In the genomic region with DNA sequence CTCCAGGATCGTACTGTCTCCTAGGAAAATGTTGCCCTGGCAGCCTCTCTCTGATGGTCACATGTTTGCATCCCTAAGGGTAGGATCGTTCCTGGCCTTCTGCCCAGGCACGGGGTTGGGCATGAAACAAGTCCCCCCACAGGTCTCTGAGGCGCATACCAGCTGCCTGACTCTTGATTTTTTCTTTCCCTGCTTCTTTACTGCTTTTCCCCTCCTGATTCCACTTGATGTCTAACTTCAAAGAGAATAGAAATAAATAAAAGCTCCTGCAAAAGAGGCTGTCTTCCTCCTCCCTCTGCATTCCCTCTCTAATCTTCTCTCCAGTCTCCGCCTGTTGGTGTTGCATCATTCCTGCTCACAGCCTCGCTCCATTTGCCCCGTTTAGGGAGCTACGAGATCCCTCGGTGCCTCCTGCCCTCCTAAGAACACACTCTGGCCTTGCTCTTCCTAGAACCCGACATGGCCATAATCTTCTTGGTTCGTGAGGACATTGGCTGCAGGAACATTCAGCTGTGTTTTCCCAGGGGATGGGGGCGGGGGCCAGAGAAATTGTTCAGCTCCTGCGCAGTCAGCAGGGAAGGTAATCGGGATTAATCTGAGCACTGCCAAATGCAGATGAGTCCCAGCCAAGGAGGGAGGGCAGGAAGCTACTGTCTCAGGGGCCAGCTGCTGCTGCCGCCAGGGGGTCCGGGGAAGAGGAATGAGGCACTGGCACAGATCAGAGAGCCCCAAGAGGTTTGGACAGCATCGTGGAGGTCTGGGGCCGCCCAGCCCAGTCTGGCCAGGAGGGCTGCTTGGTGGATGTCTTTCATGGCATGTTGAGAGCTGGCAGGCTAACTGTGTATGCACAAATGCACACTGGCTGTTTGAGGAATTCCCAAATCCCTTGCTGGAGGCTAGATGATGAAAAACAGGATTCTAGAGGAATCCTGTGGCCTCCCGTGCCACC, we compare ENCODE assay signal across 9 cellular contexts. TPM values are rescaled to one million over a fixed set of nuclear protein-coding genes. Genes with fewer than 3 reads are reported as not detected.
DNase-seq lines count a peak whose midpoint lies in the region; ATAC-seq and TF ChIP-seq lines count a peak whose summit lies in the region.
"Had no signal": no experiment of that assay in that cellular context is flagged by ENCODE, and none has a peak within 500 bp of the region (broad histone marks: within the 10 kb centered on the region; RNA-seq: fewer than 3 reads in every experiment).

No MANE protein-coding gene starts in this region.

- H4K91ac ChIP-seq in IMR-90 (ENCODE audit: insufficient read depth, low read depth, low read length) = peak overlapping the region; percentile 91

- H3K36me3 ChIP-seq in IMR-90 (ENCODE audit: control insufficient read depth, insufficient read depth, low read length) (no peaks in the 10 kb centered on the region), prostate gland (no peaks in the 10 kb centered on the region)
- H3K36me3 ChIP-seq: Peyer's patch had no signal

- peak overlapping the region; percentile 88 for H3K4ac ChIP-seq in IMR-90 (ENCODE audit: low read depth, low read length)

- 16% methylated on average over 7 of the region's 19 CpGs; no CpG with 5 or more reads in 1 of the 2 experiments for WGBS in IMR-90 (ENCODE audit: extremely low coverage in 2 of 2, insufficient read length in 1 of 2), 2 experiments
- 13% methylated on average over 19 of the region's 19 CpGs for WGBS in prostate gland

- peak overlapping the region; percentile 18; the same call in 1 of the 2 replicates for H4K5ac ChIP-seq in IMR-90 (ENCODE audit: low read depth, low read length)

- ATAC-seq in IMR-90 (ENCODE audit: low read depth) = peak; percentile 76
- ATAC-seq in WTC11 = peak; percentile 76
- peak; percentile 83 for ATAC-seq in left ventricle myocardium superior
- no peak for ATAC-seq in GM18909 (IDR thresholded peaks at IDR 0.05; ENCODE audit: poor library complexity, unreplicated experiment)

- peaks cover 18% of the 10 kb centered on the region for H3K27me3 Mint-ChIP-seq in WTC11 (ENCODE audit: low read depth)
- peaks cover 9 to 29% (median 15%) of the 10 kb centered on the region in 3 donors for H3K27me3 Mint-ChIP-seq in CD14-positive monocyte (ENCODE audit: low read depth in 3 of 3)

- H3K23ac ChIP-seq in IMR-90 (ENCODE audit: low read depth, low read length) = peak overlapping the region; percentile 81

- peaks cover 3% of the 10 kb centered on the region; the same call in 1 of the 2 replicates for H3K9me1 ChIP-seq in IMR-90 (ENCODE audit: insufficient read depth, low read length)

- TF ChIP-seq RAD21 in IMR-90 (IDR thresholded peaks at IDR 0.05; ENCODE audit: low read length) = no peak

- TF ChIP-seq POLR2A in IMR-90 (IDR thresholded peaks at IDR 0.05; ENCODE audit: low read depth, low read length) (no peak), prostate gland (IDR thresholded peaks at IDR 0.05) (no peak)

- in situ Hi-C loops in IMR-90 (cut with MboI; ENCODE audit: low sequenced_read_pairs) = no loop called here

- peak overlapping the region; percentile 47 for H3K4me3 Mint-ChIP-seq in WTC11
- H3K4me3 Mint-ChIP-seq in CD14-positive monocyte = peak overlapping the region in 1 of 2 donors; percentile 42

- peak overlapping the region; percentile 79; the same call in 1 of the 2 replicates for H3K14ac ChIP-seq in IMR-90 (replicated peaks; ENCODE audit: low read depth, low read length)

- peak overlapping the region; percentile 54 for H3K4me2 ChIP-seq in IMR-90 (ENCODE audit: low read depth, low read length)

- CTCF ChIA-PET in IMR-90 (lab: Yijun Ruan, JAX) = interaction anchor here (1.1 to 1.3 kb wide), 2 partner anchors 8 to 54 kb away, joined by 3 read pairs; no protein-coding TSS in a partner anchor
- CTCF ChIA-PET in WTC11 (lab: Charles Lee) = interaction anchor here (0.8 to 2.7 kb wide), 15 partner anchors 8 to 203 kb away, joined by 3 to 15 read pairs (median 3); no protein-coding TSS in a partner anchor

- no peaks in the 10 kb centered on the region for H3K36me3 Mint-ChIP-seq in WTC11
- H3K36me3 Mint-ChIP-seq in CD14-positive monocyte = no peaks in the 10 kb centered on the region

- H3K79me1 ChIP-seq in IMR-90 (ENCODE audit: low read depth in 1 of 2, low read length in 2 of 2) = no peaks in the 10 kb centered on the region

- dilution Hi-C loops in IMR-90 (cut with HindIII; ENCODE audit: low sequenced_read_pairs, unreplicated experiment) = no loop called here

- H3K9me3 ChIP-seq in IMR-90 (ENCODE audit: control insufficient read depth, insufficient read depth, low read length) (no peaks in the 10 kb centered on the region), prostate gland (no peaks in the 10 kb centered on the region)
- H3K9me3 ChIP-seq: Peyer's patch had no signal

- peak overlapping the region; percentile 32; the same call in 1 of the 2 replicates for H3K56ac ChIP-seq in IMR-90 (ENCODE audit: extremely low read depth, insufficient read depth, low read length)

- no peak for TF ChIP-seq CTCF in IMR-90 (conservative IDR thresholded peaks at IDR 0.05; ENCODE audit: low read depth, low read length)
- TF ChIP-seq CTCF in WTC11 (IDR thresholded peaks at IDR 0.05) = no peak
- no peak for TF ChIP-seq CTCF in prostate gland (IDR thresholded peaks at IDR 0.05)
- no peak for TF ChIP-seq CTCF in CD14-positive monocyte (IDR thresholded peaks at IDR 0.05)

- peak overlapping the region; percentile 3 for H2AK9ac ChIP-seq in IMR-90 (replicated peaks; ENCODE audit: low read depth, low read length, poor library complexity)

- peak overlapping the region; percentile 86 for H2BK20ac ChIP-seq in IMR-90 (ENCODE audit: low read depth, low read length)

- no peak overlapping the region for H3K4me3 ChIP-seq in IMR-90 (ENCODE audit: insufficient read depth, low read depth, low read length)
- no peak overlapping the region for H3K4me3 ChIP-seq in prostate gland
- H3K4me3 ChIP-seq: Peyer's patch had no signal

- DNase-seq in IMR-90 (peak; percentile 45), WTC11 (ENCODE audit: low spot score) (peak; percentile 59), left ventricle myocardium superior (peak; percentile 62), prostate gland (ENCODE audit: low spot score) (peak; percentile 71), NCI-H2196 (lab: John Stamatoyannopoulos, UW; ENCODE audit: unreplicated experiment) (no peak), CD14-positive monocyte (ENCODE audit: low spot score) (no peak)
- no peak for DNase-seq in activated T-cell treated with anti-CD3 and anti-CD28 coated beads, Interleukin-2, amount 50 U/mL, for 48 hours

- H3K4me1 ChIP-seq in IMR-90 (ENCODE audit: control insufficient read depth, insufficient read depth, low read length) = peaks cover 12% of the 10 kb centered on the region
- no peaks in the 10 kb centered on the region for H3K4me1 ChIP-seq in prostate gland (replicated peaks)

- H2AFZ ChIP-seq in IMR-90 (replicated peaks; ENCODE audit: low read length, poor library complexity) = peak overlapping the region; percentile 91

- H3K27ac Mint-ChIP-seq in WTC11 = 0 out of 2 replicates have a peak overlapping the region, but pooled peaks have one; percentile 19
- H3K27ac Mint-ChIP-seq in CD14-positive monocyte = peak overlapping the region in 1 of 7 donors; percentile 78

- H3K4me1 Mint-ChIP-seq in WTC11 (peaks cover 40% of the 10 kb centered on the region), CD14-positive monocyte (peaks cover 15% of the 10 kb centered on the region)

- H4K20me1 ChIP-seq in IMR-90 (ENCODE audit: insufficient read depth, low read length) = no peaks in the 10 kb centered on the region

- POLR2A ChIA-PET in IMR-90 (lab: Charles Lee; ENCODE audit: unreplicated experiment) = no interaction called here
- POLR2A ChIA-PET in WTC11 (lab: Charles Lee) = interaction anchor here (1.4 kb wide), 1 partner anchor 33 kb away, joined by 4 read pairs; no protein-coding TSS in a partner anchor

- peak overlapping the region; percentile 19; the same call in 1 of the 2 replicates for H3K9ac ChIP-seq in IMR-90 (ENCODE audit: low read depth, low read length)

- no TSS peak for BruUV-seq in IMR-90 (replicated peaks; lab: Mats Ljungman, UMichigan)

- H3K27ac ChIP-seq in IMR-90 (ENCODE audit: insufficient read depth, low read length) (peak overlapping the region; percentile 18), prostate gland (peak overlapping the region; percentile 34 to 51)
- H3K27ac ChIP-seq: Peyer's patch had no signal

- peak overlapping the region; percentile 87 for H2BK120ac ChIP-seq in IMR-90 (ENCODE audit: low read depth, low read length)

- H2BK15ac ChIP-seq in IMR-90 (ENCODE audit: low read depth, low read length) = peak overlapping the region; percentile 69; the same call in 2 of the 3 replicates

- H2AK5ac ChIP-seq in IMR-90 (ENCODE audit: low read depth, low read length) = no peak overlapping the region; the same call in 1 of the 2 replicates

- H3K27me3 ChIP-seq in IMR-90 (ENCODE audit: control insufficient read depth, insufficient read depth, low read length) (peaks cover 42% of the 10 kb centered on the region), prostate gland (replicated peaks; ENCODE audit: insufficient read depth) (no peaks in the 10 kb centered on the region)

- peak overlapping the region; percentile 25; the same call in 1 of the 2 replicates for H3K18ac ChIP-seq in IMR-90 (ENCODE audit: low read depth, low read length)

- no peak overlapping the region for H2BK5ac ChIP-seq in IMR-90 (ENCODE audit: low read depth, low read length, poor library complexity, severe bottlenecking)

- H3K9me3 Mint-ChIP-seq in WTC11 = no peaks in the 10 kb centered on the region
- H3K9me3 Mint-ChIP-seq in CD14-positive monocyte = peaks cover 0 to 9% (median 2%) of the 10 kb centered on the region in 7 donors

- intact Hi-C loops in IMR-90 (cut with micrococcal nuclease) (no loop called here), left ventricle myocardium superior (cut with micrococcal nuclease) (no loop called here), prostate gland (cut with DNase I) (no loop called here), CD14-positive monocyte (cut with micrococcal nuclease) (no loop called here)

- peak overlapping the region; percentile 23 to 93; a peak in 3 of 4 replicates for H4K8ac ChIP-seq in IMR-90 (ENCODE audit: low read depth in 2 of 2, low read length in 2 of 2)

TF ChIP-seq in IMR-90, 13 proteins besides CTCF, POLR2A, EP300 and RAD21:
- TF ChIP-seq BHLHE40 (IDR thresholded peaks at IDR 0.05; ENCODE audit: low read depth, low read length) (no peak), CEBPB (IDR thresholded peaks at IDR 0.05; ENCODE audit: low read depth, low read length) (peak; percentile 94)

TF ChIP-seq in WTC11, 78 proteins besides CTCF, POLR2A, EP300 and RAD21 (continues in another document):
- TF ChIP-seq, protein P1, sequence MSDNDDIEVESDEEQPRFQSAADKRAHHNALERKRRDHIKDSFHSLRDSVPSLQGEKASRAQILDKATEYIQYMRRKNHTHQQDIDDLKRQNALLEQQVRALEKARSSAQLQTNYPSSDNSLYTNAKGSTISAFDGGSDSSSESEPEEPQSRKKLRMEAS (CRISPR knock-in tag; IDR thresholded peaks at IDR 0.05) = peak; percentile 56; the same call in 1 of the 2 replicates
- peak; percentile 40; the same call in 1 of the 2 replicates for TF ChIP-seq TEAD4 (CRISPR knock-in tag; IDR thresholded peaks at IDR 0.05)

RNA-seq across cellular contexts. Expression of a gene that starts 26.1 kb away (rescaled TPM):
- total RNA-seq in IMR-90 (2012; rRNA removed) = not detected in 2 replicates
- not detected in 2 replicates for polyA plus RNA-seq in IMR-90 (2012; rRNA removed)
- polyA plus RNA-seq in IMR-90 (2012; cell fraction: cytosol; rRNA removed) = not detected in 2 replicates
- polyA plus RNA-seq in IMR-90 (2012; cell fraction: nucleus; rRNA removed; ENCODE audit: low replicate concordance) = not detected in 2 replicates
- total RNA-seq in WTC11 (2021) = not detected in 3 replicates
- total RNA-seq in left ventricle myocardium superior = 0.42 TPM
- not detected for total RNA-seq in prostate gland
- under 1 TPM; 0.12 to 0.13 TPM for polyA plus RNA-seq in CD14-positive monocyte

Comparison
In these comparisons a context has a peak if more than half of its experiments do, and no peak if none do; other contexts are left out.
1. DNase-seq: peak in IMR-90 (single experiment), WTC11 (single experiment), left ventricle myocardium superior (single experiment) and prostate gland (single experiment); none in NCI-H2196 (single experiment), CD14-positive monocyte (single experiment) and activated T-cell treated with anti-CD3 and anti-CD28 coated beads, Interleukin-2, amount 50 U/mL, for 48 hours (0 of 2).